ENCODE assay signal across 8 cellular contexts in genomic region chr15:91099616-91100560, GRCh38. TPM values are rescaled to one million over a fixed set of nuclear protein-coding genes. Genes with fewer than 3 reads are reported as not detected.
DNase-seq lines count a peak whose midpoint lies in the region; ATAC-seq and TF ChIP-seq lines count a peak whose summit lies in the region.

TSS of gene SV2B (plus strand) at chr15:91100257. CDS start at chr15:91226264, 126,007 bp downstream.

- WGBS in gastroesophageal sphincter (ENCODE audit: low coverage in 1 of 2), 2 donors = 0% methylated on average over 4 of the region's 80 CpGs; no CpG with 5 or more reads in 1 of the 2 donors

- DNase-seq in EL (peak; percentile 36), HFFc6 (no peak), NCI-H774 (lab: John Stamatoyannopoulos, UW) (peak; percentile 58), omental fat pad (ENCODE audit: low spot score) (no peak), type B pancreatic cell (ENCODE audit: extremely low spot score, unreplicated experiment) (no peak)
- DNase-seq in activated effector memory CD4-positive, alpha-beta T cell treated with anti-CD3 and anti-CD28 coated beads, Interleukin-2, amount 50 U/mL, for 16 hours = peak; percentile 77

- TF ChIP-seq EP300 in gastroesophageal sphincter (IDR thresholded peaks at IDR 0.05) = no peak

- H3K9me3 Mint-ChIP-seq in HFFc6 (no peaks in the 10 kb centered on the region), type B pancreatic cell (no peaks in the 10 kb centered on the region)

- H3K27me3 ChIP-seq in gastroesophageal sphincter = peaks cover 93% of the 10 kb centered on the region

- peak within 1 kb of the TSS; percentile 22 to 56 for H3K4me3 ChIP-seq in gastroesophageal sphincter

- H3K27me3 Mint-ChIP-seq in HFFc6 (ENCODE audit: insufficient read depth) (peaks cover 21% of the 10 kb centered on the region), type B pancreatic cell (peaks cover 89% of the 10 kb centered on the region)

- peak; percentile 53 for ATAC-seq in gastroesophageal sphincter
- ATAC-seq in omental fat pad (ENCODE audit: low FRiP score) = peak; percentile 90
- no peak for ATAC-seq in HG03342 (IDR thresholded peaks at IDR 0.05; ENCODE audit: unreplicated experiment)

- peak within 1 kb of the TSS in 2 of 4 donors; percentile 27 for H3K27ac ChIP-seq in gastroesophageal sphincter

- TF ChIP-seq POLR2A in gastroesophageal sphincter (IDR thresholded peaks at IDR 0.05) = no peak

- no peaks in the 10 kb centered on the region for H3K36me3 ChIP-seq in gastroesophageal sphincter

- H3K27ac Mint-ChIP-seq in HFFc6 (no peak within 1 kb of the TSS), type B pancreatic cell (peak within 1 kb of the TSS; percentile 49)

- no peak for TF ChIP-seq CTCF in HFFc6 (IDR thresholded peaks at IDR 0.05)
- TF ChIP-seq CTCF in gastroesophageal sphincter (IDR thresholded peaks at IDR 0.05) = no peak
- no peak for TF ChIP-seq CTCF in omental fat pad (IDR thresholded peaks at IDR 0.05)
- TF ChIP-seq CTCF in type B pancreatic cell (conservative IDR thresholded peaks at IDR 0.05) = peak; percentile 22

- H3K4me3 Mint-ChIP-seq in HFFc6 (peak within 1 kb of the TSS; percentile 79), type B pancreatic cell (peak within 1 kb of the TSS; percentile 89)

- H3K4me1 ChIP-seq in gastroesophageal sphincter = peaks cover 0 to 25% (median 7%) of the 10 kb centered on the region in 3 donors

- H3K36me3 Mint-ChIP-seq in HFFc6 (ENCODE audit: low read depth) (no peaks in the 10 kb centered on the region), type B pancreatic cell (no peaks in the 10 kb centered on the region)

- H3K9me3 ChIP-seq in gastroesophageal sphincter = peaks cover 0 to 7% (median 0%) of the 10 kb centered on the region in 3 donors

- H3K4me1 Mint-ChIP-seq in HFFc6 (ENCODE audit: low read depth) (peaks cover 11% of the 10 kb centered on the region), type B pancreatic cell (ENCODE audit: unreplicated experiment) (peaks cover 4% of the 10 kb centered on the region)

RNA-seq across cellular contexts. Expression of gene SV2B, which starts in this region (rescaled TPM):
- not detected for total RNA-seq in HFFc6 (2021; fragmentation: NEBNext Ultra II Directional; extraction: Animal tissue kit (Norgen Biotek cat#: 25700))
- total RNA-seq in gastroesophageal sphincter (1 to 10 TPM in 3 of 4 donors, under 1 TPM in 1; 0.16 to 4.1 (median 1.1) TPM), omental fat pad (1 to 10 TPM; 1.3 to 9.6 (median 4.2) TPM), type B pancreatic cell (ENCODE audit: low replicate concordance) (1.7 and 3.1 TPM in 2 replicates)

Comparison
In these comparisons a context has a peak if more than half of its experiments do, and no peak if none do; other contexts are left out.
1. DNase-seq: peak in EL (single experiment), NCI-H774 (single experiment) and activated effector memory CD4-positive, alpha-beta T cell treated with anti-CD3 and anti-CD28 coated beads, Interleukin-2, amount 50 U/mL, for 16 hours (single experiment); none in HFFc6 (single experiment), omental fat pad (single experiment) and type B pancreatic cell (single experiment).